ENCODE assay signal across 8 cellular contexts in genomic region chr22:21837184-21837979, GRCh38. TPM values are rescaled to one million over a fixed set of nuclear protein-coding genes. Genes with fewer than 3 reads are reported as not detected.
DNase-seq lines count a peak whose midpoint lies in the region; ATAC-seq, FAIRE-seq and TF ChIP-seq lines count a peak whose summit lies in the region.

No MANE protein-coding gene starts in this region.

- no peaks in the 10 kb centered on the region for H3K27me3 ChIP-seq in skeletal muscle satellite cell (ENCODE audit: control insufficient read depth, insufficient read depth, low read length)

- H3K4me3 ChIP-seq in skeletal muscle satellite cell (ENCODE audit: low read length), result peak overlapping the region; percentile 17

- H3K4me2 ChIP-seq in skeletal muscle satellite cell (ENCODE audit: low read length), result peak overlapping the region; percentile 60

- no peaks in the 10 kb centered on the region for H3K27me3 Mint-ChIP-seq in stimulated activated naive B cell treated with anti-CD40 and anti-IgM and Interleukin-4, amounts not matched to agents 10 μg/mL and 1 μg/mL and 100 μg/mL, for 72 hours
- no peaks in the 10 kb centered on the region for H3K27me3 Mint-ChIP-seq in activated naive CD4-positive, alpha-beta T cell treated with anti-CD3 and anti-CD28 coated beads for 36 hours (ENCODE audit: low read depth)

- H3K4me1 Mint-ChIP-seq in stimulated activated naive B cell treated with anti-CD40 and anti-IgM and Interleukin-4, amounts not matched to agents 10 μg/mL and 1 μg/mL and 100 μg/mL, for 72 hours, result peaks cover 41 to 64% of the 10 kb centered on the region in 2 donors
- H3K4me1 Mint-ChIP-seq in activated naive CD4-positive, alpha-beta T cell treated with anti-CD3 and anti-CD28 coated beads for 36 hours (ENCODE audit: low read depth), result peaks cover 43% of the 10 kb centered on the region

- TF ChIP-seq POLR2A in H54 (IDR thresholded peaks at IDR 0.05; ENCODE audit: low read depth, low read length), result no peak

- intact Hi-C loops in activated naive CD4-positive, alpha-beta T cell treated with anti-CD3 and anti-CD28 coated beads for 36 hours (cut with micrococcal nuclease), result no loop called here

- no peaks in the 10 kb centered on the region for H3K9me3 Mint-ChIP-seq in stimulated activated naive B cell treated with anti-CD40 and anti-IgM and Interleukin-4, amounts not matched to agents 10 μg/mL and 1 μg/mL and 100 μg/mL, for 72 hours
- H3K9me3 Mint-ChIP-seq in activated naive CD4-positive, alpha-beta T cell treated with anti-CD3 and anti-CD28 coated beads for 36 hours, result no peaks in the 10 kb centered on the region

- H3K4me3 Mint-ChIP-seq in stimulated activated naive B cell treated with anti-CD40 and anti-IgM and Interleukin-4, amounts not matched to agents 10 μg/mL and 1 μg/mL and 100 μg/mL, for 72 hours, result no peak overlapping the region
- no peak overlapping the region for H3K4me3 Mint-ChIP-seq in activated naive CD4-positive, alpha-beta T cell treated with anti-CD3 and anti-CD28 coated beads for 36 hours

- peak; percentile 89 for FAIRE-seq in H54 (lab: Jason Lieb, UNC)

- peaks cover 23% of the 10 kb centered on the region for H3K4me1 ChIP-seq in skeletal muscle satellite cell (ENCODE audit: control insufficient read depth, insufficient read depth, low read length)

- H3K9ac ChIP-seq in skeletal muscle satellite cell (ENCODE audit: low read depth, low read length), result peak overlapping the region; percentile 62

- H3K9me3 ChIP-seq in skeletal muscle satellite cell (replicated peaks; ENCODE audit: low read length), result no peaks in the 10 kb centered on the region

- no peak overlapping the region for H3K27ac Mint-ChIP-seq in stimulated activated naive B cell treated with anti-CD40 and anti-IgM and Interleukin-4, amounts not matched to agents 10 μg/mL and 1 μg/mL and 100 μg/mL, for 72 hours
- H3K27ac Mint-ChIP-seq in activated naive CD4-positive, alpha-beta T cell treated with anti-CD3 and anti-CD28 coated beads for 36 hours, result no peak overlapping the region

- peaks cover 10 to 19% of the 10 kb centered on the region in 2 donors for H3K36me3 Mint-ChIP-seq in stimulated activated naive B cell treated with anti-CD40 and anti-IgM and Interleukin-4, amounts not matched to agents 10 μg/mL and 1 μg/mL and 100 μg/mL, for 72 hours
- peaks cover 2% of the 10 kb centered on the region for H3K36me3 Mint-ChIP-seq in activated naive CD4-positive, alpha-beta T cell treated with anti-CD3 and anti-CD28 coated beads for 36 hours (ENCODE audit: low read depth)

- no peak for ATAC-seq in stimulated activated naive B cell treated with anti-CD40 and anti-IgM and Interleukin-4, amounts not matched to agents 10 μg/mL and 1 μg/mL and 100 μg/mL, for 72 hours (replicated peaks)
- ATAC-seq in GM19023 (IDR thresholded peaks at IDR 0.05; ENCODE audit: unreplicated experiment) (no peak), GM19397 (IDR thresholded peaks at IDR 0.05; ENCODE audit: unreplicated experiment) (no peak)

- CTCF ChIA-PET in activated naive CD4-positive, alpha-beta T cell treated with anti-CD3 and anti-CD28 coated beads for 36 hours (lab: Charles Lee), result interaction anchor here (0.5 kb wide), 1 partner anchor 255 kb away, joined by 3 read pairs; no protein-coding TSS in a partner anchor

- DNase-seq in H54 (ENCODE audit: insufficient read length, low spot score), result peak; percentile 34
- DNase-seq in amniotic epithelial cell (ENCODE audit: low read depth), result peak; percentile 63
- DNase-seq in hepatic stellate cell (ENCODE audit: low spot score), result peak; percentile 81
- no peak for DNase-seq in stimulated activated naive B cell treated with anti-CD40 and anti-IgM and Interleukin-4, amounts not matched to agents 10 μg/mL and 1 μg/mL and 100 μg/mL, for 72 hours
- DNase-seq in activated naive CD4-positive, alpha-beta T cell treated with anti-CD3 and anti-CD28 coated beads for 36 hours, result no peak

- H3K36me3 ChIP-seq in skeletal muscle satellite cell (ENCODE audit: insufficient read depth, low read length), result no peaks in the 10 kb centered on the region

RNA-seq across cellular contexts. Expression of gene MAPK1, which starts 30.1 kb away (rescaled TPM):
- 44.3 and 47.1 TPM in 2 replicates for total RNA-seq in skeletal muscle satellite cell (2012; rRNA removed)
- total RNA-seq in activated naive CD4-positive, alpha-beta T cell treated with anti-CD3 and anti-CD28 coated beads for 36 hours, result 10 to 100 TPM; 74.0 to 82.6 TPM

Comparison
In these comparisons a context has a peak if more than half of its experiments do, and no peak if none do; other contexts are left out.
1. DNase-seq: peak in H54 (single experiment), amniotic epithelial cell (single experiment) and hepatic stellate cell (single experiment); none in stimulated activated naive B cell treated with anti-CD40 and anti-IgM and Interleukin-4, amounts not matched to agents 10 μg/mL and 1 μg/mL and 100 μg/mL, for 72 hours (single experiment) and activated naive CD4-positive, alpha-beta T cell treated with anti-CD3 and anti-CD28 coated beads for 36 hours (single experiment).